Comparison of ENCODE assay signal across 13 cellular contexts in genomic region chr20:57652865-57653545, GRCh38. TPM values are rescaled to one million over a fixed set of nuclear protein-coding genes. Genes with fewer than 3 reads are reported as not detected.
DNase-seq lines count a peak whose midpoint lies in the region; ATAC-seq, FAIRE-seq and TF ChIP-seq lines count a peak whose summit lies in the region.
"Had no signal": no experiment of that assay in that cellular context is flagged by ENCODE, and none has a peak within 500 bp of the region (broad histone marks: within the 10 kb centered on the region; RNA-seq: fewer than 3 reads in every experiment).

No MANE protein-coding gene starts in this region.

- TF ChIP-seq POLR2A in K562 (conservative IDR thresholded peaks at IDR 0.05) = no peak
- TF ChIP-seq POLR2A in HepG2 (IDR thresholded peaks at IDR 0.05; ENCODE audit: insufficient read depth in 1 of 2, low read depth in 2 of 2, low read length in 2 of 2) = no peak

- no peak for FAIRE-seq in K562 (lab: Jason Lieb, UNC)
- no peak for FAIRE-seq in HepG2 (lab: Jason Lieb, UNC)
- FAIRE-seq: endometrium had no signal

- H3K4me3 ChIP-seq in DND-41 (ENCODE audit: low read depth in 1 of 2, low read length in 2 of 2) (no peak overlapping the region), K562 (no peak overlapping the region), HepG2 (replicated peaks in 1 of 3; ENCODE audit: insufficient read depth in 1 of 3, low read depth in 2 of 3, low read length in 3 of 3) (no peak overlapping the region)
- H3K4me3 ChIP-seq: psoas muscle had no signal

- H3K4me1 ChIP-seq in DND-41 (ENCODE audit: insufficient read depth, low read length) (peaks cover 7% of the 10 kb centered on the region), K562 (replicated peaks in 1 of 2; ENCODE audit: control insufficient read depth in 2 of 2, insufficient read depth in 2 of 2, low read length in 2 of 2) (peaks cover 0 to 16% of the 10 kb centered on the region in 2 experiments; a peak in 1 of 5 replicates), HepG2 (ENCODE audit: insufficient read depth, low read length) (peaks cover 9% of the 10 kb centered on the region)

- H3K79me2 ChIP-seq in DND-41 (ENCODE audit: insufficient read depth, low read length) (no peaks in the 10 kb centered on the region), K562 (ENCODE audit: control insufficient read depth, insufficient read depth, low read length) (no peaks in the 10 kb centered on the region), HepG2 (ENCODE audit: insufficient read depth, low read length) (no peaks in the 10 kb centered on the region)

- H3K36me3 ChIP-seq in DND-41 (ENCODE audit: insufficient read depth, low read length) (no peaks in the 10 kb centered on the region), K562 (ENCODE audit: control insufficient read depth, insufficient read depth, low read length) (no peaks in the 10 kb centered on the region), HepG2 (replicated peaks in 1 of 2; ENCODE audit: control insufficient read depth in 1 of 2, insufficient read depth in 2 of 2, low read length in 2 of 2) (no peaks in the 10 kb centered on the region)

- H4K20me1 ChIP-seq in DND-41 (ENCODE audit: insufficient read depth, low read length) = peaks cover 43% of the 10 kb centered on the region
- 0 out of 2 replicates have a peak, but pooled peaks cover 9% of the 10 kb centered on the region for H4K20me1 ChIP-seq in K562 (replicated peaks; ENCODE audit: control insufficient read depth, insufficient read depth, low read length)
- peaks cover 3% of the 10 kb centered on the region; the same call in 1 of the 2 replicates for H4K20me1 ChIP-seq in HepG2 (ENCODE audit: insufficient read depth, low read length)

- no peaks in the 10 kb centered on the region for H3K9me1 ChIP-seq in K562 (ENCODE audit: control insufficient read depth, insufficient read depth, low read length)

- 1% methylated on average over 14 of the region's 17 CpGs for WGBS in K562 (ENCODE audit: insufficient coverage, low coverage, missing lambda C conversion rate)
- WGBS in HepG2 (ENCODE audit: low lambda C conversion rate) = 13% methylated on average over 16 of the region's 17 CpGs

- H2AFZ ChIP-seq in DND-41 (ENCODE audit: low read depth, low read length) (no peak overlapping the region), K562 (ENCODE audit: low read depth, low read length) (no peak overlapping the region), HepG2 (ENCODE audit: low read length) (no peak overlapping the region)

- peak; percentile 10 for DNase-seq in DND-41
- DNase-seq in HK-2 (ENCODE audit: unreplicated experiment) = peak; percentile 0
- peak in 1 of 4 experiments; percentile 14 for DNase-seq in K562 (ENCODE audit: extremely low read depth in 1 of 4, low spot score in 3 of 4)
- no peak for DNase-seq in HepG2 (ENCODE audit: low spot score)
- DNase-seq in hippocampal formation (lab: John Stamatoyannopoulos, UW) = no peak
- DNase-seq in T-helper 2 cell = no peak
- DNase-seq: HCEC 1CT; stimulated activated CD4-positive, alpha-beta T cell treated with anti-CD3 and anti-CD28 coated beads, Interleukin-2, amount 100 ng/mL, for 48 hours; stimulated activated naive CD4-positive, alpha-beta T cell treated with Interleukin-2 at 50 U/mL for 16 hours had no signal

- POLR2A ChIA-PET in K562 (lab: Yijun Ruan, JAX) = no interaction called here
- POLR2A ChIA-PET in HepG2 (lab: Yijun Ruan, JAX) = no interaction called here

- H3K27me3 ChIP-seq in DND-41 (ENCODE audit: insufficient read depth, low read length, poor library complexity) (peaks cover 47% of the 10 kb centered on the region), K562 (ENCODE audit: control insufficient read depth in 2 of 2, insufficient read depth in 2 of 2, low read length in 2 of 2) (peaks cover 41 to 81% of the 10 kb centered on the region in 2 experiments; a peak in 4 of 5 replicates), HepG2 (ENCODE audit: control insufficient read depth in 1 of 2, insufficient read depth in 2 of 2, low read length in 2 of 2) (peaks cover 31 to 97% of the 10 kb centered on the region in 2 experiments)

- CTCF ChIA-PET in K562 (lab: Yijun Ruan, JAX; ENCODE audit: low intra/inter-chr PET ratio) = interaction anchor here (1.2 to 3.1 kb wide), 3 partner anchors 57 to 558 kb away, joined by 3 to 32 read pairs (median 5); no protein-coding TSS in a partner anchor
- CTCF ChIA-PET in HepG2 (lab: Yijun Ruan, JAX; ENCODE audit: low intra/inter-chr PET ratio, low total read pairs) = interaction anchor here (1.0 to 3.1 kb wide), 3 partner anchors 59 to 557 kb away, joined by 3 to 46 read pairs (median 4); no protein-coding TSS in a partner anchor

- TF ChIP-seq EP300 in K562 (IDR thresholded peaks at IDR 0.05; ENCODE audit: low read length) = no peak
- no peak for TF ChIP-seq EP300 in HepG2 (IDR thresholded peaks at IDR 0.05; ENCODE audit: low read depth in 2 of 2, low read length in 2 of 2)
- no peak for TF ChIP-seq EP300 in HepG2 (CRISPR knock-in tag; IDR thresholded peaks at IDR 0.05; ENCODE audit: borderline replicate concordance)

- H3K9ac ChIP-seq in DND-41 (ENCODE audit: low read depth, low read length) (no peak overlapping the region), K562 (ENCODE audit: insufficient read depth in 1 of 2, low read depth in 2 of 2, low read length in 2 of 2) (no peak overlapping the region), HepG2 (ENCODE audit: insufficient read depth, low read depth, low read length) (no peak overlapping the region)

- H3K4me2 ChIP-seq in DND-41 (ENCODE audit: insufficient read depth, low read length) = no peak overlapping the region
- H3K4me2 ChIP-seq in K562 (ENCODE audit: insufficient read depth, low read length) = no peak overlapping the region
- H3K4me2 ChIP-seq in HepG2 (ENCODE audit: low read depth, low read length) = no peak overlapping the region

- no peaks in the 10 kb centered on the region for H3K9me3 ChIP-seq in DND-41 (ENCODE audit: insufficient read depth, low read length, severe bottlenecking)
- H3K9me3 ChIP-seq in K562 (replicated peaks; ENCODE audit: control insufficient read depth, insufficient read depth, low read depth, low read length) = no peaks in the 10 kb centered on the region
- H3K9me3 ChIP-seq in HepG2 (ENCODE audit: low read length) = no peaks in the 10 kb centered on the region
- H3K9me3 ChIP-seq: psoas muscle had no signal

- BruUV-seq in K562 (replicated peaks; lab: Mats Ljungman, UMichigan) (no TSS peak), HepG2 (replicated peaks; lab: Mats Ljungman, UMichigan) (no TSS peak)

- intact Hi-C loops in K562 (cut with micrococcal nuclease) (loop anchor here (1.0 to 10.0 kb wide), 2 partner anchors 31 to 192 kb away; no protein-coding TSS in a partner anchor), HepG2 (cut with micrococcal nuclease; ENCODE audit: unreplicated experiment) (no loop called here)

- no peak for ATAC-seq in DND-41 (ENCODE audit: insufficient read depth, low read depth)
- ATAC-seq in K562 = no peak
- peak; percentile 38 for ATAC-seq in HepG2
- no peak for ATAC-seq in GM21526 (IDR thresholded peaks at IDR 0.05; ENCODE audit: low FRiP score, unreplicated experiment)
- no peak for ATAC-seq in GM18520 (IDR thresholded peaks at IDR 0.05; ENCODE audit: unreplicated experiment)
- ATAC-seq: psoas muscle had no signal

- H3K27ac ChIP-seq in DND-41 (ENCODE audit: low read length) (no peak overlapping the region), K562 (ENCODE audit: extremely low read depth, low read depth, low read length) (no peak overlapping the region), HepG2 (ENCODE audit: extremely low read length, insufficient read depth, low read length) (no peak overlapping the region)
- H3K27ac ChIP-seq: psoas muscle had no signal

- no peak for TF ChIP-seq RAD21 in K562 (CRISPR knock-in tag; conservative IDR thresholded peaks at IDR 0.05 in 1 of 2, IDR thresholded peaks at IDR 0.05 in 1 of 2)
- TF ChIP-seq RAD21 in HepG2 (CRISPR knock-in tag; IDR thresholded peaks at IDR 0.05) = no peak

- no peak for TF ChIP-seq CTCF in DND-41 (IDR thresholded peaks at IDR 0.05; ENCODE audit: borderline replicate concordance, extremely low read depth, low read length, poor library complexity, severe bottlenecking)
- 0 out of 6 replicates have a peak, but pooled peaks of 2 of the 3 experiments have one; percentile 6 to 10 for TF ChIP-seq CTCF in K562 (IDR thresholded peaks at IDR 0.05 in 2 of 3, conservative IDR thresholded peaks at IDR 0.05 in 1 of 3; ENCODE audit: insufficient read depth in 2 of 3, low read depth in 1 of 3, low read length in 3 of 3)
- 0 out of 2 replicates have a peak, but pooled peaks have one; percentile 16 for TF ChIP-seq CTCF in HepG2 (CRISPR knock-in tag; IDR thresholded peaks at IDR 0.05)

- in situ Hi-C loops in K562 (cut with MboI) = no loop called here
- in situ Hi-C loops in HepG2 (cut with HindIII; ENCODE audit: extremely low pct_ligation_motif_present, low pct_unique_long_range_greater_than_20kb) = loop anchor here (5.0 kb wide), 1 partner anchor 524 kb away; no protein-coding TSS in a partner anchor

RNA-seq across cellular contexts. Expression of gene ZBP1, which starts 32.8 kb away (rescaled TPM):
- not detected in 2 replicates for total RNA-seq in K562 (2011; cell fraction: chromatin; rRNA removed; ENCODE audit: low replicate concordance)
- total RNA-seq in K562 (2011; cell fraction: nucleolus; rRNA removed) = not detected in 2 replicates
- not detected in 2 replicates for total RNA-seq in K562 (2011; cell fraction: nucleoplasm; rRNA removed)
- total RNA-seq in K562 (2014; rRNA removed) = not detected in 2 replicates
- not detected in 2 replicates for total RNA-seq in K562 (2014; rRNA removed; fragmentation: Illumina TruSeq; extraction: Trizol)
- total RNA-seq in K562 (2015; rRNA removed; fragmentation: Illumina TruSeq; extraction: Trizol) = not detected in 2 replicates
- not detected in 2 replicates for total RNA-seq in K562 (2021)
- not detected in 2 replicates for polyA plus RNA-seq in K562 (2011; rRNA removed)
- polyA plus RNA-seq in K562 (2011; cell fraction: cytosol; rRNA removed) = not detected in 2 replicates
- polyA plus RNA-seq in K562 (2011; cell fraction: nucleus; rRNA removed) = not detected in 2 replicates
- polyA plus RNA-seq in K562 (2012) = not detected in 2 replicates
- polyA plus RNA-seq in K562 (2014; fragmentation: Illumina TruSeq; extraction: Trizol) = not detected in 2 replicates
- polyA plus RNA-seq in K562 (2014; fragmentation: Nextera tagmentation; extraction: Ambion mirVana) = not detected
- not detected in 2 replicates for polyA plus RNA-seq in K562 (2014; rRNA removed)
- not detected in 2 replicates for polyA minus RNA-seq in K562 (2011; rRNA and poly(A)+ RNA removed)
- polyA minus RNA-seq in K562 (2011; cell fraction: cytosol; rRNA and poly(A)+ RNA removed) = not detected in 2 replicates
- polyA minus RNA-seq in K562 (2011; cell fraction: nucleus; rRNA and poly(A)+ RNA removed) = not detected in 2 replicates
- total RNA-seq in HepG2 (2016; rRNA removed; fragmentation: Illumina TruSeq; extraction: Trizol) = not detected in 2 replicates
- not detected in 2 replicates for total RNA-seq in HepG2 (2016; cell fraction: cytosol; rRNA removed; fragmentation: Illumina TruSeq; extraction: Trizol; ENCODE audit: low read depth)
- total RNA-seq in HepG2 (2016; cell fraction: insoluble cytoplasmic fraction; rRNA removed; fragmentation: Illumina TruSeq; extraction: Trizol) = not detected in 2 replicates
- total RNA-seq in HepG2 (2016; cell fraction: membrane; rRNA removed; fragmentation: Illumina TruSeq; extraction: Trizol) = not detected in 2 replicates
- total RNA-seq in HepG2 (2016; cell fraction: nucleus; rRNA removed; fragmentation: Illumina TruSeq; extraction: Trizol) = not detected in 2 replicates
- polyA plus RNA-seq in HepG2 (2011; rRNA removed) = not detected in 2 replicates
- polyA plus RNA-seq in HepG2 (2011; cell fraction: cytosol; rRNA removed) = not detected in 2 replicates
- not detected in 2 replicates for polyA plus RNA-seq in HepG2 (2011; cell fraction: nucleus; rRNA removed)
- polyA plus RNA-seq in HepG2 (2012) = not detected in 2 replicates
- not detected in 2 replicates for polyA plus RNA-seq in HepG2 (2016; cell fraction: cytosol; fragmentation: Illumina TruSeq; extraction: Trizol; ENCODE audit: low read depth)
- polyA plus RNA-seq in HepG2 (2016; cell fraction: insoluble cytoplasmic fraction; fragmentation: Illumina TruSeq; extraction: Trizol; ENCODE audit: low read depth) = not detected in 2 replicates
- polyA plus RNA-seq in HepG2 (2016; cell fraction: membrane; fragmentation: Illumina TruSeq; extraction: Trizol; ENCODE audit: low read depth) = not detected in 2 replicates
- polyA plus RNA-seq in HepG2 (2016; cell fraction: nucleus; fragmentation: Illumina TruSeq; extraction: Trizol; ENCODE audit: insufficient read depth, low read depth) = not detected in 2 replicates
- not detected in 2 replicates for polyA minus RNA-seq in HepG2 (2011; rRNA and poly(A)+ RNA removed; ENCODE audit: low replicate concordance)
- not detected in 2 replicates for polyA minus RNA-seq in HepG2 (2011; cell fraction: cytosol; rRNA and poly(A)+ RNA removed)
- not detected in 2 replicates for polyA minus RNA-seq in HepG2 (2011; cell fraction: nucleus; rRNA and poly(A)+ RNA removed)

RNA-seq across cellular contexts. Expression of gene PMEPA1, which starts 56.8 kb away (rescaled TPM):
- total RNA-seq in K562 (2011; cell fraction: chromatin; rRNA removed; ENCODE audit: low replicate concordance) = not detected in 2 replicates
- total RNA-seq in K562 (2011; cell fraction: nucleolus; rRNA removed) = not detected in 2 replicates
- total RNA-seq in K562 (2011; cell fraction: nucleoplasm; rRNA removed) = not detected in 2 replicates
- not detected in 2 replicates for total RNA-seq in K562 (2014; rRNA removed)
- not detected in 2 replicates for total RNA-seq in K562 (2014; rRNA removed; fragmentation: Illumina TruSeq; extraction: Trizol)
- not detected in 2 replicates for total RNA-seq in K562 (2015; rRNA removed; fragmentation: Illumina TruSeq; extraction: Trizol)
- total RNA-seq in K562 (2021) = 0.16 and 0.20 TPM in 2 replicates
- not detected in 2 replicates for polyA plus RNA-seq in K562 (2011; rRNA removed)
- not detected in 2 replicates for polyA plus RNA-seq in K562 (2011; cell fraction: cytosol; rRNA removed)
- polyA plus RNA-seq in K562 (2011; cell fraction: nucleus; rRNA removed) = not detected in 2 replicates
- polyA plus RNA-seq in K562 (2012) = 0.03 TPM in 1 of 2 replicates, not detected in the other
- polyA plus RNA-seq in K562 (2014; fragmentation: Illumina TruSeq; extraction: Trizol) = not detected in 2 replicates
- polyA plus RNA-seq in K562 (2014; fragmentation: Nextera tagmentation; extraction: Ambion mirVana) = not detected
- polyA plus RNA-seq in K562 (2014; rRNA removed) = not detected in 2 replicates
- polyA minus RNA-seq in K562 (2011; rRNA and poly(A)+ RNA removed) = not detected in 2 replicates
- not detected in 2 replicates for polyA minus RNA-seq in K562 (2011; cell fraction: cytosol; rRNA and poly(A)+ RNA removed)
- polyA minus RNA-seq in K562 (2011; cell fraction: nucleus; rRNA and poly(A)+ RNA removed) = not detected in 2 replicates
- total RNA-seq in HepG2 (2016; rRNA removed; fragmentation: Illumina TruSeq; extraction: Trizol) = not detected in 2 replicates
- not detected in 2 replicates for total RNA-seq in HepG2 (2016; cell fraction: cytosol; rRNA removed; fragmentation: Illumina TruSeq; extraction: Trizol; ENCODE audit: low read depth)
- total RNA-seq in HepG2 (2016; cell fraction: insoluble cytoplasmic fraction; rRNA removed; fragmentation: Illumina TruSeq; extraction: Trizol) = not detected in 2 replicates
- 0.31 TPM in 1 of 2 replicates, not detected in the other for total RNA-seq in HepG2 (2016; cell fraction: membrane; rRNA removed; fragmentation: Illumina TruSeq; extraction: Trizol)
- total RNA-seq in HepG2 (2016; cell fraction: nucleus; rRNA removed; fragmentation: Illumina TruSeq; extraction: Trizol) = not detected in 2 replicates
- polyA plus RNA-seq in HepG2 (2011; rRNA removed) = 0.08 TPM in 1 of 2 replicates, not detected in the other
- 0.03 TPM in 1 of 2 replicates, not detected in the other for polyA plus RNA-seq in HepG2 (2011; cell fraction: cytosol; rRNA removed)
- polyA plus RNA-seq in HepG2 (2011; cell fraction: nucleus; rRNA removed) = 0.12 and 0.16 TPM in 2 replicates
- polyA plus RNA-seq in HepG2 (2012) = not detected in 2 replicates
- not detected in 2 replicates for polyA plus RNA-seq in HepG2 (2016; cell fraction: cytosol; fragmentation: Illumina TruSeq; extraction: Trizol; ENCODE audit: low read depth)
- polyA plus RNA-seq in HepG2 (2016; cell fraction: insoluble cytoplasmic fraction; fragmentation: Illumina TruSeq; extraction: Trizol; ENCODE audit: low read depth) = not detected in 2 replicates
- 0.15 TPM in 1 of 2 replicates, not detected in the other for polyA plus RNA-seq in HepG2 (2016; cell fraction: membrane; fragmentation: Illumina TruSeq; extraction: Trizol; ENCODE audit: low read depth)
- polyA plus RNA-seq in HepG2 (2016; cell fraction: nucleus; fragmentation: Illumina TruSeq; extraction: Trizol; ENCODE audit: insufficient read depth, low read depth) = not detected in 2 replicates
- polyA minus RNA-seq in HepG2 (2011; rRNA and poly(A)+ RNA removed; ENCODE audit: low replicate concordance) = 0.20 and 7.8 TPM in 2 replicates
- polyA minus RNA-seq in HepG2 (2011; cell fraction: cytosol; rRNA and poly(A)+ RNA removed) = 0.53 TPM in 1 of 2 replicates, not detected in the other
- 0.39 TPM in 1 of 2 replicates, not detected in the other for polyA minus RNA-seq in HepG2 (2011; cell fraction: nucleus; rRNA and poly(A)+ RNA removed)

Comparison
In these comparisons a context has a peak if more than half of its experiments do, and no peak if none do; other contexts are left out.
1. DNase-seq: peak in DND-41 (single experiment) and HK-2 (single experiment); none in HepG2 (single experiment), hippocampal formation (0 of 2) and T-helper 2 cell (0 of 5).